In genomic region chr2:73610111-73610510, GRCh38 we compare ENCODE assay signal across 22 cellular contexts. TPM values are rescaled to one million over a fixed set of nuclear protein-coding genes. Genes with fewer than 3 reads are reported as not detected.
DNase-seq lines count a peak whose midpoint lies in the region; ATAC-seq, FAIRE-seq and TF ChIP-seq lines count a peak whose summit lies in the region.
"Had no signal": no experiment of that assay in that cellular context is flagged by ENCODE, and none has a peak within 500 bp of the region (broad histone marks: within the 10 kb centered on the region; RNA-seq: fewer than 3 reads in every experiment).

No MANE protein-coding gene starts in this region.

- no peak overlapping the region for H3K4me2 ChIP-seq in astrocyte (ENCODE audit: low read length)
- H3K4me2 ChIP-seq: A549, GM23338 had no signal

- H3K4me1 ChIP-seq in astrocyte (ENCODE audit: insufficient read depth, low read length), result no peaks in the 10 kb centered on the region
- no peaks in the 10 kb centered on the region for H3K4me1 ChIP-seq in esophagus squamous epithelium
- H3K4me1 ChIP-seq: A549 had no signal

- TF ChIP-seq CTCF in astrocyte (IDR thresholded peaks at IDR 0.05; ENCODE audit: insufficient read depth, low read depth, low read length) (no peak), esophagus squamous epithelium (IDR thresholded peaks at IDR 0.05) (no peak)

- TF ChIP-seq POLR2A in esophagus squamous epithelium (IDR thresholded peaks at IDR 0.05), result no peak

- no peak overlapping the region for H3K27ac ChIP-seq in astrocyte (ENCODE audit: low read depth, low read length)
- H3K27ac ChIP-seq in esophagus squamous epithelium, result no peak overlapping the region
- H3K27ac ChIP-seq: 22Rv1, A549, C4-2B had no signal

- 81 to 87% methylated on average over 3 of the region's 3 CpGs for WGBS in esophagus squamous epithelium, 2 donors

- no peaks in the 10 kb centered on the region for H4K20me1 ChIP-seq in astrocyte (ENCODE audit: insufficient read depth, low read length)

- ATAC-seq in activated naive CD4-positive, alpha-beta T cell treated with anti-CD3 and anti-CD28 coated beads, Interleukin-2, amount 50 U/mL, for 72 hours, result peak; percentile 30 to 40
- ATAC-seq: A549, HepG2 had no signal

- H3K27ac Mint-ChIP-seq in activated naive CD4-positive, alpha-beta T cell treated with anti-CD3 and anti-CD28 coated beads, Interleukin-2, amount 50 U/mL, for 72 hours, result no peak overlapping the region
- no peak overlapping the region for H3K27ac Mint-ChIP-seq in astrocyte (ENCODE audit: unreplicated experiment)
- H3K27ac Mint-ChIP-seq: CD4-positive, alpha-beta T cell; GM23338 had no signal

- H3K36me3 Mint-ChIP-seq in activated naive CD4-positive, alpha-beta T cell treated with anti-CD3 and anti-CD28 coated beads, Interleukin-2, amount 50 U/mL, for 72 hours, result peaks cover 0 to 8% of the 10 kb centered on the region in 2 donors
- H3K36me3 Mint-ChIP-seq in astrocyte (ENCODE audit: low read depth, unreplicated experiment), result peaks cover 16% of the 10 kb centered on the region

- intact Hi-C loops in esophagus squamous epithelium (cut with DNase I), result no loop called here

- no peaks in the 10 kb centered on the region for H3K9me3 Mint-ChIP-seq in activated naive CD4-positive, alpha-beta T cell treated with anti-CD3 and anti-CD28 coated beads, Interleukin-2, amount 50 U/mL, for 72 hours
- peaks cover 2% of the 10 kb centered on the region for H3K9me3 Mint-ChIP-seq in astrocyte (ENCODE audit: unreplicated experiment)
- H3K9me3 Mint-ChIP-seq: CD4-positive, alpha-beta T cell; GM23338 had no signal

- no peaks in the 10 kb centered on the region for H3K27me3 Mint-ChIP-seq in astrocyte (ENCODE audit: low read depth, unreplicated experiment)
- H3K27me3 Mint-ChIP-seq: CD4-positive, alpha-beta T cell had no signal

- FAIRE-seq in astrocyte (lab: Jason Lieb, UNC), result no peak
- FAIRE-seq: A549, GM12892, GM18507, H54, HepG2 had no signal

- no peaks in the 10 kb centered on the region for H3K79me2 ChIP-seq in astrocyte (ENCODE audit: insufficient read depth, low read length)

- H3K9me3 ChIP-seq in astrocyte (ENCODE audit: insufficient read depth, low read depth, low read length), result no peaks in the 10 kb centered on the region
- no peaks in the 10 kb centered on the region for H3K9me3 ChIP-seq in esophagus squamous epithelium
- H3K9me3 ChIP-seq: A549 had no signal

- H3K27me3 ChIP-seq in astrocyte (ENCODE audit: insufficient read depth, low read length) (no peaks in the 10 kb centered on the region), esophagus squamous epithelium (no peaks in the 10 kb centered on the region)

- H3K9ac ChIP-seq in astrocyte (ENCODE audit: low read length), result no peak overlapping the region

- peaks cover 4% of the 10 kb centered on the region for H3K4me1 Mint-ChIP-seq in astrocyte (ENCODE audit: low read depth, unreplicated experiment)
- H3K4me1 Mint-ChIP-seq: GM23338 had no signal

- H3K36me3 ChIP-seq in astrocyte (ENCODE audit: insufficient read depth, low read length) (peaks cover 4% of the 10 kb centered on the region), esophagus squamous epithelium (peaks cover 0 to 24% (median 0%) of the 10 kb centered on the region in 3 donors)

- H3K4me3 ChIP-seq in astrocyte (ENCODE audit: insufficient read depth, low read depth, low read length) (no peak overlapping the region), esophagus squamous epithelium (no peak overlapping the region)
- H3K4me3 ChIP-seq: A549, GM23338 had no signal

- H3K4me3 Mint-ChIP-seq in astrocyte (ENCODE audit: unreplicated experiment), result no peak overlapping the region
- H3K4me3 Mint-ChIP-seq: CD4-positive, alpha-beta T cell; GM23338 had no signal

- DNase-seq in activated naive CD4-positive, alpha-beta T cell treated with anti-CD3 and anti-CD28 coated beads, Interleukin-2, amount 50 U/mL, for 72 hours (ENCODE audit: low spot score in 2 of 2), result no peak
- DNase-seq in activated naive CD4-positive, alpha-beta T cell (lab: John Stamatoyannopoulos, UW), result no peak
- DNase-seq in astrocyte (ENCODE audit: low read depth) (peak; percentile 40), iris pigment epithelial cell (ENCODE audit: low read depth) (peak; percentile 39), NCI-H2107 (lab: John Stamatoyannopoulos, UW) (no peak), esophagus squamous epithelium (lab: John Stamatoyannopoulos, UW) (no peak), pons (ENCODE audit: low spot score) (no peak)
- DNase-seq: AML-193; CD4-positive, alpha-beta T cell; DMS153; DMS79; GDM1; HCEC 1CT had no signal

- no peak overlapping the region for H2AFZ ChIP-seq in astrocyte (ENCODE audit: low read depth, low read length)
- H2AFZ ChIP-seq: GM23338 had no signal

RNA-seq across cellular contexts. Expression of gene NAT8, which starts 32.1 kb away (rescaled TPM):
- not detected for total RNA-seq in activated naive CD4-positive, alpha-beta T cell treated with anti-CD3 and anti-CD28 coated beads, Interleukin-2, amount 50 U/mL, for 72 hours
- not detected in 2 replicates for total RNA-seq in astrocyte
- not detected for total RNA-seq in esophagus squamous epithelium
- total RNA-seq: CD4-positive, alpha-beta T cell; Daoy; GM23338 had no signal

Comparison
In these comparisons a context has a peak if more than half of its experiments do, and no peak if none do; other contexts are left out.
1. DNase-seq: peak in astrocyte (single experiment) and iris pigment epithelial cell (single experiment); none in activated naive CD4-positive, alpha-beta T cell treated with anti-CD3 and anti-CD28 coated beads, Interleukin-2, amount 50 U/mL, for 72 hours (0 of 2), activated naive CD4-positive, alpha-beta T cell (0 of 4), NCI-H2107 (single experiment), esophagus squamous epithelium (single experiment) and pons (single experiment).